ENCODE assay signal across 18 cellular contexts in the genomic region with DNA sequence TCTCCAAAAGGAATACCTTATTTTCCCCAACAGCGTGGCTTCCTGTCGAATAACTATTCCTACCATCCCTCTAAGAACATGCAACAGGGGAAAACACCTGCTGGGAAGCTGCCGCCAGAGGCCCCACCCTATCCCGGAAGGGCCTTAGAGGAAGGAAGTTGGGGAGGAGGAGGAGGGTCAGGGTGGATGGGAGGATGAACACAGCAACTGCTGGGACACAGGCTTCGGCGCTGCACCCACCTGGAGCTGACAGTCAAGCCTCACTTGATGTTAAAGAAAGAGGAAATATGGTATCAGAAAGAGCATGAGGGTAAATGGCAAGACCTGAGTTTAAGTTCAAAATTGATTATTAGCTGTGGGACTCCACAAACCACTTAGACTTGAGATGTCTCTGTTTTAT.
"Had no signal": no experiment of that assay in that cellular context is flagged by ENCODE, and none has a peak within 500 bp of the region (broad histone marks: within the 10 kb centered on the region; RNA-seq: fewer than 3 reads in every experiment).

No MANE protein-coding gene starts in this region.

- ATAC-seq: HepG2, Right ventricle myocardium inferior, SK-N-SH treated with all-trans-retinoic acid at 6 μM for 48 hours had no signal

- H3K9me3 ChIP-seq: SJCRH30 had no signal

- H3K27me3 ChIP-seq: SJCRH30 had no signal

- DNase-seq: Kasumi-1, KG1, MM.1S, NCI-H1092 treated with DMSO at 0.1 percent for 48 hours, NCI-H1436, NCI-H187, NCI-H2029, NCI-H2081 treated with DMSO at 0.1 percent for 48 hours, NCI-H2171, NCI-H226, NCI-H446, NCI-H524 treated with DMSO at 0.1 percent for 48 hours, NCI-H69, SHP77 treated with DMSO at 0.1 percent for 48 hours had no signal

- H3K27ac ChIP-seq: SJCRH30 had no signal

- H3K4me3 ChIP-seq: SJCRH30 had no signal

- H3K36me3 ChIP-seq: SJCRH30 had no signal
